9 cellular contexts compared by ENCODE assay signal in the genomic region with DNA sequence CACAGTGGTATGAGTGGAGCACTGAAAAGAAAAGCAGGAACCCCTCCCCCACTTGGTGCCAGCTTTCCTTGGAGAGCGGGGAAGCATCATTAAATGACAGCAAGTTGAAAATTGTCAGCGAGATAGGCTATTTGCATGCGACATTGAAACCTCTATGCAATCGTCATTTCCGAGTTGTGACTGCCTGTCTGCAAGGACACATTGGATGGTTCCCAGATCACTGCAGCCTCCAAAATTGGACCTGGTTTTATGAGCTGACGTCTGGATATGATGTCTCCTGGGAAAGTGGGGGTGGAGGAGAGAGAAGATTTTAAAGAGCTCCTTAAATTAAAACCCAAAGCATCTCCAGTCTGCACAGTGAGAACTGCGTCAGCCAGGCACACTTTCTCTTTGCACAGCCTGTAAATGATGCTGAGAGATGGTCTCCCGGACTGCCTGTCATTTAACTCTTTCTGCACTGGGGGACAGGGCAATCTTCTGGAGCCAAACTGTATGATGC. TPM values are rescaled to one million over a fixed set of nuclear protein-coding genes. Genes with fewer than 3 reads are reported as not detected.
DNase-seq lines count a peak whose midpoint lies in the region; ATAC-seq and TF ChIP-seq lines count a peak whose summit lies in the region.
"Had no signal": no experiment of that assay in that cellular context is flagged by ENCODE, and none has a peak within 500 bp of the region (broad histone marks: within the 10 kb centered on the region; RNA-seq: fewer than 3 reads in every experiment).

No MANE protein-coding gene starts in this region.

- H3K4me3 ChIP-seq in heart right ventricle = peak overlapping the region in 6 of 10 donors; percentile 21 to 42 (median 37)

- intact Hi-C loops in heart right ventricle (cut with DNase I) = no loop called here

- no peaks in the 10 kb centered on the region for H3K9me3 ChIP-seq in heart right ventricle

- peak overlapping the region in 3 of 10 donors; percentile 2 to 29 (median 21) for H3K27ac ChIP-seq in heart right ventricle

- ATAC-seq in heart right ventricle (peak; percentile 55 to 81 (median 66)), GM21576 (IDR thresholded peaks at IDR 0.05; ENCODE audit: unreplicated experiment) (no peak), GM18867 (IDR thresholded peaks at IDR 0.05; ENCODE audit: unreplicated experiment) (no peak)
- ATAC-seq in stimulated activated effector memory CD8-positive, alpha-beta T cell treated with anti-CD3 and anti-CD28 coated beads, Interleukin-12 subunit alpha, Interleukin-12 subunit beta, amount 100 ng/mL, for 72 hours = no peak

- peaks cover 13% of the 10 kb centered on the region for H3K27me3 Mint-ChIP-seq in T-helper 2 cell treated with Interferon-gamma antibody and Interleukin-4, amounts not matched to agents 5 μg/mL and 100 μg/mL, for 36 hours (ENCODE audit: low read depth)

- H3K4me3 Mint-ChIP-seq in T-helper 2 cell treated with Interferon-gamma antibody and Interleukin-4, amounts not matched to agents 5 μg/mL and 100 μg/mL, for 36 hours = peak overlapping the region; percentile 44
- peak overlapping the region; percentile 34 for H3K4me3 Mint-ChIP-seq in stimulated activated effector memory CD8-positive, alpha-beta T cell treated with anti-CD3 and anti-CD28 coated beads, Interleukin-12 subunit alpha, Interleukin-12 subunit beta, amount 100 ng/mL, for 72 hours

- H3K9me3 Mint-ChIP-seq in T-helper 2 cell treated with Interferon-gamma antibody and Interleukin-4, amounts not matched to agents 5 μg/mL and 100 μg/mL, for 36 hours = no peaks in the 10 kb centered on the region
- H3K9me3 Mint-ChIP-seq in stimulated activated effector memory CD8-positive, alpha-beta T cell treated with anti-CD3 and anti-CD28 coated beads, Interleukin-12 subunit alpha, Interleukin-12 subunit beta, amount 100 ng/mL, for 72 hours = no peaks in the 10 kb centered on the region

- peaks cover 0 to 37% (median 17%) of the 10 kb centered on the region in 9 donors for H3K4me1 ChIP-seq in heart right ventricle

- TF ChIP-seq CTCF in heart right ventricle (IDR thresholded peaks at IDR 0.05) = no peak

- no peaks in the 10 kb centered on the region for H3K36me3 Mint-ChIP-seq in T-helper 2 cell treated with Interferon-gamma antibody and Interleukin-4, amounts not matched to agents 5 μg/mL and 100 μg/mL, for 36 hours (ENCODE audit: low read depth)
- peaks cover 8% of the 10 kb centered on the region for H3K36me3 Mint-ChIP-seq in stimulated activated effector memory CD8-positive, alpha-beta T cell treated with anti-CD3 and anti-CD28 coated beads, Interleukin-12 subunit alpha, Interleukin-12 subunit beta, amount 100 ng/mL, for 72 hours

- H3K36me3 ChIP-seq in heart right ventricle = no peaks in the 10 kb centered on the region

- H3K4me1 Mint-ChIP-seq in T-helper 2 cell treated with Interferon-gamma antibody and Interleukin-4, amounts not matched to agents 5 μg/mL and 100 μg/mL, for 36 hours (ENCODE audit: low read depth) = peaks cover 19% of the 10 kb centered on the region
- H3K4me1 Mint-ChIP-seq in stimulated activated effector memory CD8-positive, alpha-beta T cell treated with anti-CD3 and anti-CD28 coated beads, Interleukin-12 subunit alpha, Interleukin-12 subunit beta, amount 100 ng/mL, for 72 hours = peaks cover 32% of the 10 kb centered on the region

- WGBS in heart right ventricle, 2 donors = 3 to 8% methylated on average over 8 of the region's 8 CpGs

- no peaks in the 10 kb centered on the region for H3K27me3 ChIP-seq in heart right ventricle

- H3K27ac Mint-ChIP-seq in T-helper 2 cell treated with Interferon-gamma antibody and Interleukin-4, amounts not matched to agents 5 μg/mL and 100 μg/mL, for 36 hours = no peak overlapping the region
- H3K27ac Mint-ChIP-seq in stimulated activated effector memory CD8-positive, alpha-beta T cell treated with anti-CD3 and anti-CD28 coated beads, Interleukin-12 subunit alpha, Interleukin-12 subunit beta, amount 100 ng/mL, for 72 hours = no peak overlapping the region

- peak; percentile 4 for DNase-seq in NCI-H510A treated with DMSO at 0.1 percent for 48 hours (lab: John Stamatoyannopoulos, UW)
- no peak for DNase-seq in NCI-H510A (lab: John Stamatoyannopoulos, UW)
- DNase-seq in T-helper 2 cell treated with Interferon-gamma antibody and Interleukin-4, amounts not matched to agents 5 μg/mL and 100 μg/mL, for 36 hours (ENCODE audit: low spot score) = no peak
- peak in 1 of 2 donors; percentile 54 for DNase-seq in heart right ventricle
- DNase-seq in stimulated activated effector memory CD8-positive, alpha-beta T cell treated with anti-CD3 and anti-CD28 coated beads, Interleukin-12 subunit alpha, Interleukin-12 subunit beta, amount 100 ng/mL, for 72 hours (ENCODE audit: low spot score in 2 of 2) = no peak
- DNase-seq in mucosa of gallbladder (ENCODE audit: low spot score) = no peak
- DNase-seq: AML-193 had no signal

RNA-seq across cellular contexts. Expression of gene KIF5C, which starts 57.8 kb away (rescaled TPM):
- under 1 TPM; 0.21 to 0.94 (median 0.43) TPM for total RNA-seq in heart right ventricle
- under 1 TPM; 0.25 to 0.44 TPM for polyA plus RNA-seq in heart right ventricle
- total RNA-seq in mucosa of gallbladder = 3.5 TPM

Comparison
In these comparisons a context has a peak if more than half of its experiments do, and no peak if none do; other contexts are left out.
1. ATAC-seq: peak in heart right ventricle (8 of 8); none in stimulated activated effector memory CD8-positive, alpha-beta T cell treated with anti-CD3 and anti-CD28 coated beads, Interleukin-12 subunit alpha, Interleukin-12 subunit beta, amount 100 ng/mL, for 72 hours (single experiment), GM21576 (single experiment) and GM18867 (single experiment).